ENCODE assay signal across 8 cellular contexts in genomic region chr18:61635901-61636528, GRCh38.
A peak's percentile ranks its signal among the peaks of the same experiment; 100 is the strongest.
DNase-seq lines count a peak whose midpoint lies in the region; ATAC-seq and TF ChIP-seq lines count a peak whose summit lies in the region.

No MANE protein-coding gene starts in this region.

- ATAC-seq in GM18909 (IDR thresholded peaks at IDR 0.05; ENCODE audit: poor library complexity, unreplicated experiment) = no peak
- no peak for ATAC-seq in stimulated activated memory B cell treated with anti-CD40 and anti-IgM and Interleukin-4, amounts not matched to agents 10 μg/mL and 1 μg/mL and 100 μg/mL, for 72 hours

- H3K4me2 ChIP-seq in neuronal stem cell (ENCODE audit: insufficient read depth, low read length, poor library complexity, severe bottlenecking) = peak overlapping the region; percentile 39

- H3K14ac ChIP-seq in neuronal stem cell (ENCODE audit: low read length) = no peak overlapping the region

- no peak overlapping the region for H4K8ac ChIP-seq in neuronal stem cell (ENCODE audit: low read depth, low read length)

- peak overlapping the region; percentile 82 for H2AFZ ChIP-seq in neuronal stem cell (ENCODE audit: low read length)

- peak in 4 of 5 donors; percentile 26 to 41 (median 34) for DNase-seq in CD4-positive, alpha-beta memory T cell
- DNase-seq in HEK293T (ENCODE audit: extremely low spot score) (peak; percentile 30), NCI-H2171 (lab: John Stamatoyannopoulos, UW) (peak; percentile 1), fibroblast of the conjunctiva (ENCODE audit: low read depth) (peak; percentile 29), neuronal stem cell (ENCODE audit: low spot score) (peak; percentile 59)
- peak; percentile 26 for DNase-seq in activated CD8-positive, alpha-beta memory T cell treated with anti-CD3 and anti-CD28 coated beads, Interleukin-2, amount 50 U/mL, for 4 hours

- WGBS in neuronal stem cell (ENCODE audit: extremely low coverage in 2 of 2, insufficient read length in 2 of 2, insufficient replicate concordance in 1 of 2), 2 donors = no CpG with 5 or more reads among the region's 7 CpGs

- POLR2A ChIA-PET in CD4-positive, alpha-beta memory T cell (lab: Charles Lee; ENCODE audit: partially characterized antibody) = no interaction called here
- POLR2A ChIA-PET in HEK293T (lab: Yijun Ruan, JAX) = no interaction called here

- H3K23ac ChIP-seq in neuronal stem cell (ENCODE audit: low read depth, low read length, poor library complexity) = no peak overlapping the region

- H3K4me3 Mint-ChIP-seq in CD4-positive, alpha-beta memory T cell = no peak overlapping the region
- H3K4me3 Mint-ChIP-seq in stimulated activated memory B cell treated with anti-CD40 and anti-IgM and Interleukin-4, amounts not matched to agents 10 μg/mL and 1 μg/mL and 100 μg/mL, for 72 hours = no peak overlapping the region

- H3K9me3 ChIP-seq in CD4-positive, alpha-beta memory T cell (ENCODE audit: control insufficient read depth in 1 of 2, low read length in 2 of 2) = no peaks in the 10 kb centered on the region
- H3K9me3 ChIP-seq in neuronal stem cell (replicated peaks in 1 of 2; ENCODE audit: control insufficient read depth in 2 of 2, insufficient read depth in 1 of 2, low read depth in 1 of 2, low read length in 2 of 2) = no peaks in the 10 kb centered on the region

- H3K9me3 Mint-ChIP-seq in CD4-positive, alpha-beta memory T cell = no peaks in the 10 kb centered on the region
- no peaks in the 10 kb centered on the region for H3K9me3 Mint-ChIP-seq in stimulated activated memory B cell treated with anti-CD40 and anti-IgM and Interleukin-4, amounts not matched to agents 10 μg/mL and 1 μg/mL and 100 μg/mL, for 72 hours

- H2BK15ac ChIP-seq in neuronal stem cell (ENCODE audit: low read length) = no peak overlapping the region

- H3K4ac ChIP-seq in neuronal stem cell (ENCODE audit: low read length) = no peak overlapping the region

- H2BK5ac ChIP-seq in neuronal stem cell (ENCODE audit: low read length) = no peak overlapping the region

- H3K4me3 ChIP-seq in CD4-positive, alpha-beta memory T cell (ENCODE audit: low read length in 2 of 2) = no peak overlapping the region
- no peak overlapping the region for H3K4me3 ChIP-seq in neuronal stem cell (ENCODE audit: low read length in 2 of 2)

- H3K27ac Mint-ChIP-seq in CD4-positive, alpha-beta memory T cell = no peak overlapping the region
- H3K27ac Mint-ChIP-seq in stimulated activated memory B cell treated with anti-CD40 and anti-IgM and Interleukin-4, amounts not matched to agents 10 μg/mL and 1 μg/mL and 100 μg/mL, for 72 hours = no peak overlapping the region

- peaks cover 3% of the 10 kb centered on the region for H3K27me3 ChIP-seq in CD4-positive, alpha-beta memory T cell (ENCODE audit: insufficient read depth, low read length)
- H3K27me3 ChIP-seq in neuronal stem cell (ENCODE audit: control insufficient read depth in 3 of 3, insufficient read depth in 3 of 3, low read depth in 1 of 3, low read length in 3 of 3) = no peaks in the 10 kb centered on the region

- no peaks in the 10 kb centered on the region for H3K36me3 ChIP-seq in CD4-positive, alpha-beta memory T cell (ENCODE audit: insufficient read depth, low read length)
- no peaks in the 10 kb centered on the region for H3K36me3 ChIP-seq in neuronal stem cell (replicated peaks in 1 of 2; ENCODE audit: control insufficient read depth in 2 of 2, insufficient read depth in 2 of 2, low read length in 2 of 2)

- CTCF ChIA-PET in CD4-positive, alpha-beta memory T cell (lab: Charles Lee; ENCODE audit: partially characterized antibody) = interaction anchor here (0.7 to 1.8 kb wide), 7 partner anchors 8 to 1790 kb away, joined by 3 to 7 read pairs (median 3); no protein-coding TSS in a partner anchor
- CTCF ChIA-PET in HEK293T (lab: Yijun Ruan, JAX) = no interaction called here

- H2BK120ac ChIP-seq in neuronal stem cell (ENCODE audit: low read depth, low read length) = no peak overlapping the region

- no peak overlapping the region for H2BK12ac ChIP-seq in neuronal stem cell (ENCODE audit: low read length)

- H3K27me3 Mint-ChIP-seq in CD4-positive, alpha-beta memory T cell = peaks cover 4 to 7% of the 10 kb centered on the region in 2 donors
- H3K27me3 Mint-ChIP-seq in stimulated activated memory B cell treated with anti-CD40 and anti-IgM and Interleukin-4, amounts not matched to agents 10 μg/mL and 1 μg/mL and 100 μg/mL, for 72 hours = peaks cover 9% of the 10 kb centered on the region

- no peaks in the 10 kb centered on the region for H3K36me3 Mint-ChIP-seq in CD4-positive, alpha-beta memory T cell
- no peaks in the 10 kb centered on the region for H3K36me3 Mint-ChIP-seq in stimulated activated memory B cell treated with anti-CD40 and anti-IgM and Interleukin-4, amounts not matched to agents 10 μg/mL and 1 μg/mL and 100 μg/mL, for 72 hours

- intact Hi-C loops in CD4-positive, alpha-beta memory T cell (cut with micrococcal nuclease) = loop anchor here (1.0 to 5.0 kb wide), 3 partner anchors 256 to 495 kb away; partner anchors contain the start of gene RNF152

- H3K18ac ChIP-seq in neuronal stem cell (ENCODE audit: low read length) = no peak overlapping the region

- H3K4me1 Mint-ChIP-seq in CD4-positive, alpha-beta memory T cell = peaks cover 0 to 2% (median 0%) of the 10 kb centered on the region in 4 donors
- H3K4me1 Mint-ChIP-seq in stimulated activated memory B cell treated with anti-CD40 and anti-IgM and Interleukin-4, amounts not matched to agents 10 μg/mL and 1 μg/mL and 100 μg/mL, for 72 hours = no peaks in the 10 kb centered on the region

- no peak overlapping the region for H3K9ac ChIP-seq in neuronal stem cell (ENCODE audit: low read depth, low read length, poor library complexity)

- H3K27ac ChIP-seq in CD4-positive, alpha-beta memory T cell (ENCODE audit: low read depth, low read length) = no peak overlapping the region
- H3K27ac ChIP-seq in neuronal stem cell (replicated peaks; ENCODE audit: low read length) = no peak overlapping the region

- H4K91ac ChIP-seq in neuronal stem cell (ENCODE audit: low read depth, low read length, poor library complexity) = no peak overlapping the region

- H3K79me1 ChIP-seq in neuronal stem cell (ENCODE audit: low read depth, low read length) = no peaks in the 10 kb centered on the region

- no peaks in the 10 kb centered on the region for H3K4me1 ChIP-seq in CD4-positive, alpha-beta memory T cell (ENCODE audit: insufficient read depth, low read length)
- peaks cover 0 to 11% of the 10 kb centered on the region in 2 donors for H3K4me1 ChIP-seq in neuronal stem cell (ENCODE audit: control insufficient read depth in 2 of 2, insufficient read depth in 1 of 2, low read depth in 1 of 2, low read length in 2 of 2)

- H2AK5ac ChIP-seq in neuronal stem cell (ENCODE audit: low read depth, low read length) = no peak overlapping the region

TF ChIP-seq in HEK293T, 16 proteins besides CTCF, POLR2A, EP300 and RAD21:
- TF ChIP-seq LEF1 (IDR thresholded peaks at IDR 0.05; ENCODE audit: borderline replicate concordance) (no peak), FOXA1 (IDR thresholded peaks at IDR 0.05) (no peak)
- TF ChIP-seq, protein P1, sequence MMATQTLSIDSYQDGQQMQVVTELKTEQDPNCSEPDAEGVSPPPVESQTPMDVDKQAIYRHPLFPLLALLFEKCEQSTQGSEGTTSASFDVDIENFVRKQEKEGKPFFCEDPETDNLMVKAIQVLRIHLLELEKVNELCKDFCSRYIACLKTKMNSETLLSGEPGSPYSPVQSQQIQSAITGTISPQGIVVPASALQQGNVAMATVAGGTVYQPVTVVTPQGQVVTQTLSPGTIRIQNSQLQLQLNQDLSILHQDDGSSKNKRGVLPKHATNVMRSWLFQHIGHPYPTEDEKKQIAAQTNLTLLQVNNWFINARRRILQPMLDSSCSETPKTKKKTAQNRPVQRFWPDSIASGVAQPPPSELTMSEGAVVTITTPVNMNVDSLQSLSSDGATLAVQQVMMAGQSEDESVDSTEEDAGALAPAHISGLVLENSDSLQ (IDR thresholded peaks at IDR 0.05) = no peak

Comparison
In these comparisons a context has a peak if more than half of its experiments do, and no peak if none do; other contexts are left out.
1. DNase-seq: peak in every context shown above with its lines; median percentile 59 in neuronal stem cell; 34 in CD4-positive, alpha-beta memory T cell; 30 in HEK293T; 29 in fibroblast of the conjunctiva; 26 in activated CD8-positive, alpha-beta memory T cell treated with anti-CD3 and anti-CD28 coated beads, Interleukin-2, amount 50 U/mL, for 4 hours; 1 in NCI-H2171.